ENCODE assay signal across 12 cellular contexts in the genomic region with DNA sequence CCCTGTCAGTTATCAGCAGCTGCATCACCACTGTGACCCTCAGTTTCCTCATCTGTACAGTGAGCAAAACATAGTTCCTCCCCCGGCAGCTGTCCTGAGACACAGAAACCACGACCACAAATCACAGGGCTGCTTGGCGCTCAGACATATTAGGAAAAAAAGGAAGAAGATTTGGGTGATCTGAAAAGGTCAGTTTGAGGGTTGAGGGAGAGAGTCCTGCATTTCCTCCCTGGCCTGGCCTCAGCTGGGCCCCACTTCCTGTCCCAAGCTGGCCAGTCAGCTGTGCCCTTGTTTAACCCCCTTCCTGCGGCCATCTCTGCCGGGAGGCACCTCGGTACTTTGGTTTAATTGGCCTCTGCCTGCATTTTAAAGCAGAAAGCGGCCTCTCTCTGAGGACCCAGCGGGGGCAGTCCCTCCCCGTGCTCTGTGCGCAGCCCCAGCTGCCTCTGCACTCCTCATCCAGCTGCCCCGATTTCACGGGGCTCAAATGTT. TPM values are rescaled to one million over a fixed set of nuclear protein-coding genes. Genes with fewer than 3 reads are reported as not detected.
DNase-seq lines count a peak whose midpoint lies in the region; ATAC-seq and TF ChIP-seq lines count a peak whose summit lies in the region.
"Had no signal": no experiment of that assay in that cellular context is flagged by ENCODE, and none has a peak within 500 bp of the region (broad histone marks: within the 10 kb centered on the region; RNA-seq: fewer than 3 reads in every experiment).

No MANE protein-coding gene starts in this region.

- intact Hi-C loops in left lung (cut with DNase I), result no loop called here

- H3K9ac ChIP-seq in KMS-11, result no peak overlapping the region
- H3K9ac ChIP-seq in adipocyte (ENCODE audit: low read length), result peak overlapping the region; percentile 73
- H3K9ac ChIP-seq in subcutaneous abdominal adipose tissue (ENCODE audit: low read length in 5 of 5), result peak overlapping the region in 1 of 5 donors; percentile 14

- H3K9me3 ChIP-seq in adipocyte (ENCODE audit: control insufficient read depth, low read length) (no peaks in the 10 kb centered on the region), left lung (no peaks in the 10 kb centered on the region), subcutaneous abdominal adipose tissue (ENCODE audit: control insufficient read depth in 5 of 5, low read length in 5 of 5) (no peaks in the 10 kb centered on the region)

- H2AFZ ChIP-seq in KMS-11 (ENCODE audit: low read depth), result 0 out of 2 replicates have a peak overlapping the region, but pooled peaks have one; percentile 7

- H3K4me3 ChIP-seq in KMS-11 (IDR thresholded peaks at IDR 0.05; ENCODE audit: insufficient read depth, low read depth, low read length) (no peak overlapping the region), adipocyte (ENCODE audit: low read length) (peak overlapping the region; percentile 73), left lung (peak overlapping the region in 1 of 2 donors; percentile 30), subcutaneous abdominal adipose tissue (ENCODE audit: low read depth in 1 of 5, low read length in 5 of 5) (peak overlapping the region in 2 of 5 donors; percentile 50 to 63)

- ATAC-seq in left lung, result peak; percentile 49
- no peak for ATAC-seq in HG03175 (IDR thresholded peaks at IDR 0.05; ENCODE audit: unreplicated experiment)
- no peak for ATAC-seq in GM19463 (IDR thresholded peaks at IDR 0.05; ENCODE audit: unreplicated experiment)

- H3K27me3 ChIP-seq in KMS-11 (ENCODE audit: insufficient read depth, low read depth) (peaks cover 95% of the 10 kb centered on the region), adipocyte (replicated peaks; ENCODE audit: control insufficient read depth, insufficient read depth, low read length) (no peaks in the 10 kb centered on the region), left lung (peaks cover 0 to 17% of the 10 kb centered on the region in 2 donors), subcutaneous abdominal adipose tissue (ENCODE audit: control insufficient read depth in 5 of 5, insufficient read depth in 4 of 5, low read length in 5 of 5) (no peaks in the 10 kb centered on the region)

- H4K20me1 ChIP-seq in KMS-11 (ENCODE audit: insufficient read depth), result no peaks in the 10 kb centered on the region

- H3K4me1 ChIP-seq in KMS-11 (ENCODE audit: low read depth, poor library complexity, severe bottlenecking), result no peaks in the 10 kb centered on the region
- peaks cover 18% of the 10 kb centered on the region for H3K4me1 ChIP-seq in adipocyte (ENCODE audit: control insufficient read depth, insufficient read depth, low read length)
- H3K4me1 ChIP-seq in left lung, result peaks cover 16 to 40% of the 10 kb centered on the region in 2 donors
- peaks cover 6 to 52% (median 48%) of the 10 kb centered on the region in 5 donors for H3K4me1 ChIP-seq in subcutaneous abdominal adipose tissue (ENCODE audit: control insufficient read depth in 5 of 5, insufficient read depth in 5 of 5, low read length in 5 of 5)

- DNase-seq in adipocyte (ENCODE audit: low read depth) (peak; percentile 30), left lung (peak in 1 of 2 donors; percentile 76), T1000 (lab: John Stamatoyannopoulos, UW) (no peak), NCI-H187 (lab: John Stamatoyannopoulos, UW) (no peak)
- DNase-seq: activated CD4-positive, alpha-beta T cell treated with anti-CD3 and anti-CD28 coated beads for 4 hours; NCI-H2029 had no signal

- H3K27ac ChIP-seq in KMS-11 (no peak overlapping the region), left lung (peak overlapping the region; percentile 72 to 85), subcutaneous abdominal adipose tissue (ENCODE audit: low read depth, low read length) (peak overlapping the region; percentile 71)

- no peak overlapping the region for H3K4me2 ChIP-seq in KMS-11

- H3K36me3 ChIP-seq in KMS-11 (ENCODE audit: insufficient read depth), result no peaks in the 10 kb centered on the region
- no peaks in the 10 kb centered on the region for H3K36me3 ChIP-seq in adipocyte (ENCODE audit: control insufficient read depth, insufficient read depth, low read length, severe bottlenecking)
- no peaks in the 10 kb centered on the region for H3K36me3 ChIP-seq in left lung
- no peaks in the 10 kb centered on the region for H3K36me3 ChIP-seq in subcutaneous abdominal adipose tissue (ENCODE audit: control insufficient read depth in 5 of 5, insufficient read depth in 5 of 5, low read length in 5 of 5)

- TF ChIP-seq CTCF in KMS-11 (conservative IDR thresholded peaks at IDR 0.05; ENCODE audit: low read depth, low read length) (no peak), left lung (IDR thresholded peaks at IDR 0.05) (no peak)

- H3K79me2 ChIP-seq in KMS-11 (ENCODE audit: insufficient read depth, low read depth), result no peaks in the 10 kb centered on the region

RNA-seq across cellular contexts. Expression of a gene that starts 24.0 kb away (rescaled TPM):
- total RNA-seq in left lung, result 1 to 10 TPM in 1 of 2 donors, under 1 TPM in 1; 0.29 to 9.6 TPM
- total RNA-seq: chondrocyte, mononuclear cell had no signal
